15 cellular contexts compared by ENCODE assay signal in the genomic region with DNA sequence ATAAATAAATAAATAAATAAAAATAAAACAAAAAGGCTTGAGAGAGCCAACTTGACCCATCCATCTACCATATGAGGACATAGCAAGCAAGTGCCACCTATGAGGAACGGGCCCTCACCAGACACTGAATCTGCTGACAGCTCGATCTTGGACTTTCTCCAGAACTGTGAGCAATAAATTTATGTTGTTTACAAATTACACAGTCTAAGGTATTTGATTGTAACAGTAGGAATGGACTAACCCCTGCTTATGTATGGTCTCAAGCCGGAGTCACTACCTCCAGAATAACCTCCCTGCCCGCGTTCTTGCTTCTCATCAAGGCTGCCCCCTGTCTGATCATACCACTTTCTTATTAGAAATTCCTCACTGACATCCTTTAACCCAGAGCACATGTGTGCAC. TPM values are rescaled to one million over a fixed set of nuclear protein-coding genes. Genes with fewer than 3 reads are reported as not detected.
DNase-seq lines count a peak whose midpoint lies in the region; ATAC-seq, FAIRE-seq and TF ChIP-seq lines count a peak whose summit lies in the region.
"Had no signal": no experiment of that assay in that cellular context is flagged by ENCODE, and none has a peak within 500 bp of the region (broad histone marks: within the 10 kb centered on the region; RNA-seq: fewer than 3 reads in every experiment).

No MANE protein-coding gene starts in this region.

- CTCF ChIA-PET in A549 (lab: Yijun Ruan, JAX): interaction anchor here (0.6 to 2.2 kb wide), 4 partner anchors 10 to 338 kb away, joined by 3 to 9 read pairs (median 4); no protein-coding TSS in a partner anchor

- peak in 1 of 2 experiments; percentile 87 for DNase-seq in A549 (ENCODE audit: low read depth in 1 of 2, low spot score in 1 of 2)
- DNase-seq in MG63: peak; percentile 41
- DNase-seq in prostate gland (ENCODE audit: low spot score): peak; percentile 17
- DNase-seq in WERI-Rb-1: no peak
- DNase-seq in MM.1S: no peak
- DNase-seq in NCI-H1694 treated with DMSO at 0.1 percent for 48 hours (lab: John Stamatoyannopoulos, UW): no peak
- DNase-seq: ACHN; Caco-2; CD4-positive, CD25-positive, alpha-beta regulatory T cell; NCI-H1048; NCI-H146; RPMI8226 had no signal

- peak overlapping the region; percentile 75 for H3K4me2 ChIP-seq in A549
- H3K4me2 ChIP-seq in MM.1S (ENCODE audit: low read depth, low read length): no peak overlapping the region

- no peaks in the 10 kb centered on the region for H4K20me1 ChIP-seq in MM.1S (ENCODE audit: insufficient read depth, low read length)

- H3K27ac ChIP-seq in A549: peak overlapping the region; percentile 83 to 89; a peak in 5 of 6 replicates
- H3K27ac ChIP-seq in angular gyrus (ENCODE audit: low read depth, low read length): peak overlapping the region; percentile 54
- no peak overlapping the region for H3K27ac ChIP-seq in prostate gland
- H3K27ac ChIP-seq in WERI-Rb-1: no peak overlapping the region
- no peak overlapping the region for H3K27ac ChIP-seq in MM.1S (ENCODE audit: low read length)

- peak in 1 of 2 experiments; percentile 55; a peak in 4 of 6 replicates for ATAC-seq in A549
- no peak for ATAC-seq in GM21515 (IDR thresholded peaks at IDR 0.05; ENCODE audit: unreplicated experiment)

- POLR2A ChIA-PET in A549 (lab: Yijun Ruan, JAX): no interaction called here

- no peaks in the 10 kb centered on the region for H3F3A ChIP-seq in MM.1S (ENCODE audit: insufficient read depth, low read length)

- H3K36me3 ChIP-seq in MG63: no peaks in the 10 kb centered on the region
- no peaks in the 10 kb centered on the region for H3K36me3 ChIP-seq in prostate gland
- H3K36me3 ChIP-seq in WERI-Rb-1: no peaks in the 10 kb centered on the region
- H3K36me3 ChIP-seq in MM.1S (replicated peaks; ENCODE audit: insufficient read depth, low read length): no peaks in the 10 kb centered on the region
- H3K36me3 ChIP-seq: HAP-1 had no signal

- TF ChIP-seq EP300 in A549 (IDR thresholded peaks at IDR 0.05): no peak

- no peak for FAIRE-seq in A549 (lab: Jason Lieb, UNC)

- no peak overlapping the region for H2AFZ ChIP-seq in MM.1S (ENCODE audit: low read length)

- H3K9me2 ChIP-seq in MM.1S (replicated peaks; ENCODE audit: insufficient read depth, low read length): no peaks in the 10 kb centered on the region

- 2% methylated on average over 5 of the region's 5 CpGs for WGBS in A549 (ENCODE audit: missing lambda C conversion rate)
- 42% methylated on average over 5 of the region's 5 CpGs for WGBS in prostate gland

- peak; percentile 37 to 42; a peak in 3 of 5 replicates for TF ChIP-seq RAD21 in A549 (conservative IDR thresholded peaks at IDR 0.05 in 1 of 2, IDR thresholded peaks at IDR 0.05 in 1 of 2)

- H3K9me3 ChIP-seq in A549 (no peaks in the 10 kb centered on the region), MG63 (no peaks in the 10 kb centered on the region), prostate gland (no peaks in the 10 kb centered on the region), WERI-Rb-1 (ENCODE audit: severe bottlenecking) (no peaks in the 10 kb centered on the region), MM.1S (replicated peaks; ENCODE audit: insufficient read depth, low read length) (no peaks in the 10 kb centered on the region)
- H3K9me3 ChIP-seq: Caco-2, HAP-1 had no signal

- no peaks in the 10 kb centered on the region for H3K27me3 ChIP-seq in MG63
- no peaks in the 10 kb centered on the region for H3K27me3 ChIP-seq in prostate gland (replicated peaks; ENCODE audit: insufficient read depth)
- no peaks in the 10 kb centered on the region for H3K27me3 ChIP-seq in WERI-Rb-1 (ENCODE audit: insufficient read depth, low read depth, severe bottlenecking)
- no peaks in the 10 kb centered on the region for H3K27me3 ChIP-seq in MM.1S (replicated peaks; ENCODE audit: insufficient read depth, low read length)

- intact Hi-C loops in prostate gland (cut with DNase I): no loop called here

- no peaks in the 10 kb centered on the region for H3K79me2 ChIP-seq in MM.1S (ENCODE audit: low read length)

- H3K9ac ChIP-seq in MM.1S (ENCODE audit: low read length): no peak overlapping the region

- H3K4me3 ChIP-seq in A549 (no peak overlapping the region), MG63 (no peak overlapping the region), prostate gland (no peak overlapping the region), WERI-Rb-1 (ENCODE audit: low read depth, low read length) (no peak overlapping the region), MM.1S (ENCODE audit: low read length) (no peak overlapping the region)
- H3K4me3 ChIP-seq: HAP-1 had no signal

- TF ChIP-seq POLR2A in A549 (IDR thresholded peaks at IDR 0.05; ENCODE audit: low read length) (no peak), prostate gland (IDR thresholded peaks at IDR 0.05) (no peak)

- peaks cover 69% of the 10 kb centered on the region for H3K4me1 ChIP-seq in A549
- H3K4me1 ChIP-seq in prostate gland (replicated peaks): peaks cover 2% of the 10 kb centered on the region
- H3K4me1 ChIP-seq in MM.1S (ENCODE audit: low read length): no peaks in the 10 kb centered on the region
- H3K4me1 ChIP-seq: HAP-1 had no signal

- TF ChIP-seq CTCF in A549 (IDR thresholded peaks at IDR 0.05): 0 out of 3 replicates have a peak, but pooled peaks have one; percentile 10
- TF ChIP-seq CTCF in prostate gland (IDR thresholded peaks at IDR 0.05): no peak
- TF ChIP-seq CTCF in WERI-Rb-1 (IDR thresholded peaks at IDR 0.05; ENCODE audit: low read depth, low read length): no peak
- no peak for TF ChIP-seq CTCF in MM.1S (IDR thresholded peaks at IDR 0.05; ENCODE audit: low read length)

TF ChIP-seq in A549, 52 proteins besides CTCF, POLR2A, EP300 and RAD21:
- TF ChIP-seq, protein P1, sequence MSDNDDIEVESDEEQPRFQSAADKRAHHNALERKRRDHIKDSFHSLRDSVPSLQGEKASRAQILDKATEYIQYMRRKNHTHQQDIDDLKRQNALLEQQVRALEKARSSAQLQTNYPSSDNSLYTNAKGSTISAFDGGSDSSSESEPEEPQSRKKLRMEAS (IDR thresholded peaks at IDR 0.05): peak; percentile 67; the same call in 1 of the 2 replicates
- TF ChIP-seq GATA3 (IDR thresholded peaks at IDR 0.05; ENCODE audit: borderline replicate concordance) (peak; percentile 62; the same call in 1 of the 2 replicates), PHF8 (IDR thresholded peaks at IDR 0.05; ENCODE audit: borderline replicate concordance, low read depth) (no peak), MAFK (IDR thresholded peaks at IDR 0.05; ENCODE audit: partially characterized antibody) (peak; percentile 71), KDM5A (IDR thresholded peaks at IDR 0.05) (no peak), RFX5 (IDR thresholded peaks at IDR 0.05) (no peak), SMC3 (IDR thresholded peaks at IDR 0.05) (0 out of 3 replicates have a peak, but pooled peaks have one; percentile 22), CBX2 (IDR thresholded peaks at IDR 0.05; ENCODE audit: borderline replicate concordance, low read depth) (no peak), ZC3H11A (IDR thresholded peaks at IDR 0.05) (no peak), CEBPB (IDR thresholded peaks at IDR 0.05) (peak in 1 of 2 experiments; percentile 81; a peak in 2 of 4 replicates), BHLHE40 (IDR thresholded peaks at IDR 0.05; ENCODE audit: low read depth, low read length) (no peak), NFE2L2 (conservative IDR thresholded peaks at IDR 0.05; ENCODE audit: low read length) (no peak), FOSL2 (IDR thresholded peaks at IDR 0.05) (no peak), FOSL2 (CRISPR knock-in tag; IDR thresholded peaks at IDR 0.05) (peak; percentile 40; the same call in 1 of the 2 replicates), EHMT2 (IDR thresholded peaks at IDR 0.05; ENCODE audit: low read depth) (no peak)
- TF ChIP-seq, protein P2, sequence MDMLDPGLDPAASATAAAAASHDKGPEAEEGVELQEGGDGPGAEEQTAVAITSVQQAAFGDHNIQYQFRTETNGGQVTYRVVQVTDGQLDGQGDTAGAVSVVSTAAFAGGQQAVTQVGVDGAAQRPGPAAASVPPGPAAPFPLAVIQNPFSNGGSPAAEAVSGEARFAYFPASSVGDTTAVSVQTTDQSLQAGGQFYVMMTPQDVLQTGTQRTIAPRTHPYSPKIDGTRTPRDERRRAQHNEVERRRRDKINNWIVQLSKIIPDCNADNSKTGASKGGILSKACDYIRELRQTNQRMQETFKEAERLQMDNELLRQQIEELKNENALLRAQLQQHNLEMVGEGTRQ (IDR thresholded peaks at IDR 0.05): no peak
- TF ChIP-seq, protein P3, sequence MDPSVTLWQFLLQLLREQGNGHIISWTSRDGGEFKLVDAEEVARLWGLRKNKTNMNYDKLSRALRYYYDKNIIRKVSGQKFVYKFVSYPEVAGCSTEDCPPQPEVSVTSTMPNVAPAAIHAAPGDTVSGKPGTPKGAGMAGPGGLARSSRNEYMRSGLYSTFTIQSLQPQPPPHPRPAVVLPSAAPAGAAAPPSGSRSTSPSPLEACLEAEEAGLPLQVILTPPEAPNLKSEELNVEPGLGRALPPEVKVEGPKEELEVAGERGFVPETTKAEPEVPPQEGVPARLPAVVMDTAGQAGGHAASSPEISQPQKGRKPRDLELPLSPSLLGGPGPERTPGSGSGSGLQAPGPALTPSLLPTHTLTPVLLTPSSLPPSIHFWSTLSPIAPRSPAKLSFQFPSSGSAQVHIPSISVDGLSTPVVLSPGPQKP (IDR thresholded peaks at IDR 0.05; ENCODE audit: low read depth, low read length): no peak
- TF ChIP-seq, protein P4, sequence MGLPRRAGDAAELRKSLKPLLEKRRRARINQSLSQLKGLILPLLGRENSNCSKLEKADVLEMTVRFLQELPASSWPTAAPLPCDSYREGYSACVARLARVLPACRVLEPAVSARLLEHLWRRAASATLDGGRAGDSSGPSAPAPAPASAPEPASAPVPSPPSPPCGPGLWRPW (IDR thresholded peaks at IDR 0.05): no peak

RNA-seq across cellular contexts. Expression of a gene that starts 9.9 kb away (rescaled TPM):
- 0.43 and 1.3 TPM in 2 replicates for polyA plus RNA-seq in A549 (2011; rRNA removed)
- 0.24 and 0.58 TPM in 2 replicates for polyA plus RNA-seq in A549 (2012; cell fraction: cytosol; rRNA removed)
- polyA plus RNA-seq in A549 (2012; cell fraction: nucleus; rRNA removed): 1.2 and 1.8 TPM in 2 replicates
- polyA plus RNA-seq in A549 (2017; fragmentation: RNase III; extraction: RNeasy Plus Mini Kit Qiagen cat#74134 plus additional on column Dnase treatment): 0.30 to 0.40 TPM (median 0.38 TPM) in 3 replicates
- 1.9 and 2.6 TPM in 2 replicates for polyA minus RNA-seq in A549 (2011; rRNA and poly(A)+ RNA removed)
- total RNA-seq in MG63 (2014; rRNA removed; shearing (Covaris generic); ENCODE audit: low replicate concordance): not detected in 2 replicates
- not detected for total RNA-seq in prostate gland
- total RNA-seq: CD4-positive, CD25-positive, alpha-beta regulatory T cell had no signal
- polyA plus RNA-seq: CD4-positive, CD25-positive, alpha-beta regulatory T cell had no signal

Comparison
In these comparisons a context has a peak if more than half of its experiments do, and no peak if none do; other contexts are left out.
1. DNase-seq: peak in MG63 (single experiment) and prostate gland (single experiment); none in WERI-Rb-1 (single experiment), MM.1S (single experiment) and NCI-H1694 treated with DMSO at 0.1 percent for 48 hours (single experiment).
2. H3K27ac ChIP-seq: peak in A549 (2 of 2) and angular gyrus (single experiment); none in prostate gland (0 of 2), WERI-Rb-1 (single experiment) and MM.1S (single experiment).